Comparison of ENCODE assay signal across 1 cellular context in genomic region chr6:79570802-79571367, GRCh38.
TF ChIP-seq lines count a peak whose summit lies in the region.

No MANE protein-coding gene starts in this region.

TF ChIP-seq in GM23338, 12 proteins besides CTCF, POLR2A, EP300 and RAD21 (continued from another document):
- TF ChIP-seq CREB1 (CRISPR knock-in tag; IDR thresholded peaks at IDR 0.05; ENCODE audit: low read depth) (no peak), ETS1 (IDR thresholded peaks at IDR 0.05) (no peak), ZNF331 (CRISPR knock-in tag; IDR thresholded peaks at IDR 0.05; ENCODE audit: low read depth) (no peak), EZH2 (IDR thresholded peaks at IDR 0.05; ENCODE audit: low read depth, unreplicated experiment) (no peak), POLR2AphosphoS5 (IDR thresholded peaks at IDR 0.05; ENCODE audit: low read depth) (no peak), NANOG (IDR thresholded peaks at IDR 0.05; ENCODE audit: borderline replicate concordance) (no peak)
- TF ChIP-seq, protein P1, sequence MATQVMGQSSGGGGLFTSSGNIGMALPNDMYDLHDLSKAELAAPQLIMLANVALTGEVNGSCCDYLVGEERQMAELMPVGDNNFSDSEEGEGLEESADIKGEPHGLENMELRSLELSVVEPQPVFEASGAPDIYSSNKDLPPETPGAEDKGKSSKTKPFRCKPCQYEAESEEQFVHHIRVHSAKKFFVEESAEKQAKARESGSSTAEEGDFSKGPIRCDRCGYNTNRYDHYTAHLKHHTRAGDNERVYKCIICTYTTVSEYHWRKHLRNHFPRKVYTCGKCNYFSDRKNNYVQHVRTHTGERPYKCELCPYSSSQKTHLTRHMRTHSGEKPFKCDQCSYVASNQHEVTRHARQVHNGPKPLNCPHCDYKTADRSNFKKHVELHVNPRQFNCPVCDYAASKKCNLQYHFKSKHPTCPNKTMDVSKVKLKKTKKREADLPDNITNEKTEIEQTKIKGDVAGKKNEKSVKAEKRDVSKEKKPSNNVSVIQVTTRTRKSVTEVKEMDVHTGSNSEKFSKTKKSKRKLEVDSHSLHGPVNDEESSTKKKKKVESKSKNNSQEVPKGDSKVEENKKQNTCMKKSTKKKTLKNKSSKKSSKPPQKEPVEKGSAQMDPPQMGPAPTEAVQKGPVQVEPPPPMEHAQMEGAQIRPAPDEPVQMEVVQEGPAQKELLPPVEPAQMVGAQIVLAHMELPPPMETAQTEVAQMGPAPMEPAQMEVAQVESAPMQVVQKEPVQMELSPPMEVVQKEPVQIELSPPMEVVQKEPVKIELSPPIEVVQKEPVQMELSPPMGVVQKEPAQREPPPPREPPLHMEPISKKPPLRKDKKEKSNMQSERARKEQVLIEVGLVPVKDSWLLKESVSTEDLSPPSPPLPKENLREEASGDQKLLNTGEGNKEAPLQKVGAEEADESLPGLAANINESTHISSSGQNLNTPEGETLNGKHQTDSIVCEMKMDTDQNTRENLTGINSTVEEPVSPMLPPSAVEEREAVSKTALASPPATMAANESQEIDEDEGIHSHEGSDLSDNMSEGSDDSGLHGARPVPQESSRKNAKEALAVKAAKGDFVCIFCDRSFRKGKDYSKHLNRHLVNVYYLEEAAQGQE (IDR thresholded peaks at IDR 0.05; ENCODE audit: unreplicated experiment): no peak
